Comparison of ENCODE assay signal across 19 cellular contexts in the genomic region with DNA sequence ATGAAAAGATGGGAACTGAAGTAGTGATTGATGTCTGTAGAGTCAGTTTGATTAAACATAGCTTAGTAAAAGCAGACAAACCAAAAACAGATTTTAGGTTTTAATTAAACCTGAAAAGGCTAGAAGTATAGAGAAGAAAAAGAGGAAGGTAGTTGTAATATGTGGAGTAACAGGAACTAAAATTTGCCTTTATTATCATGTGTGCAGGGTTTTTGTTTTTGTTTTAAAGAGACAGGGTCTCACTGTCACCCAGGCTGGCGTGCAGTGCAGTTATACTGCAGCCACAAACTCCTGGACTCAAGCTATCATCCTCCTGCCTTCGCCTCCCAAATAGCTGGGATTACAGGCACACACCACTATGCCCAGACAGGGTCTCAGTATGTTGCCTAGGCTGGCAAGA. TPM values are rescaled to one million over a fixed set of nuclear protein-coding genes. Genes with fewer than 3 reads are reported as not detected.
DNase-seq lines count a peak whose midpoint lies in the region; ATAC-seq and TF ChIP-seq lines count a peak whose summit lies in the region.
"Had no signal": no experiment of that assay in that cellular context is flagged by ENCODE, and none has a peak within 500 bp of the region (broad histone marks: within the 10 kb centered on the region; RNA-seq: fewer than 3 reads in every experiment).

No MANE protein-coding gene starts in this region.

- H2BK12ac ChIP-seq in mesenchymal stem cell (ENCODE audit: low read length in 2 of 2), result no peak overlapping the region

- H3K27ac ChIP-seq in BLaER1 treated with 17β-estradiol and CSF1 and Interleukin-3, amounts not matched to agents 10 nM and 100 nM, result peak overlapping the region in 8 of 11 experiments; percentile 8 to 52 (median 28); a peak in 9 of 22 replicates
- H3K27ac ChIP-seq in OCI-LY7 (ENCODE audit: low read depth, low read length, poor library complexity, severe bottlenecking) (no peak overlapping the region), mesenchymal stem cell (ENCODE audit: low read length, poor library complexity, severe bottlenecking) (no peak overlapping the region)

- peak overlapping the region in 3 of 10 experiments; percentile 15 to 36 (median 33); a peak in 5 of 20 replicates for H3K4me3 ChIP-seq in BLaER1 treated with 17β-estradiol and CSF1 and Interleukin-3, amounts not matched to agents 10 nM and 100 nM
- no peak overlapping the region for H3K4me3 ChIP-seq in OCI-LY7 (ENCODE audit: low read depth, low read length, poor library complexity, severe bottlenecking)
- H3K4me3 ChIP-seq in mesenchymal stem cell (ENCODE audit: insufficient read depth in 1 of 2, low read depth in 1 of 2, low read length in 2 of 2), result no peak overlapping the region
- H3K4me3 ChIP-seq: heart right ventricle had no signal

- no peak overlapping the region for H3K4ac ChIP-seq in mesenchymal stem cell (ENCODE audit: low read depth in 1 of 2, low read length in 2 of 2)

- POLR2A ChIA-PET in OCI-LY7 (lab: Charles Lee), result interaction anchor here (0.6 to 1.8 kb wide), 6 partner anchors 10 to 87 kb away, joined by 3 to 4 read pairs (median 4); a partner anchor contains a TSS

- no peak overlapping the region for H2AFZ ChIP-seq in OCI-LY7 (ENCODE audit: low read length)
- H2AFZ ChIP-seq in mesenchymal stem cell (ENCODE audit: low read depth, low read length), result no peak overlapping the region

- no peak overlapping the region for H3K18ac ChIP-seq in mesenchymal stem cell (ENCODE audit: low read depth in 1 of 2, low read length in 2 of 2)

- no TSS peak for BruUV-seq in OCI-LY7 (replicated peaks; lab: Mats Ljungman, UMichigan)

- no peak overlapping the region for H2AK5ac ChIP-seq in mesenchymal stem cell (ENCODE audit: low read length, severe bottlenecking)

- peak overlapping the region in 5 of 11 experiments; percentile 6 to 59 (median 31); a peak in 4 of 22 replicates for H3K9ac ChIP-seq in BLaER1 treated with 17β-estradiol and CSF1 and Interleukin-3, amounts not matched to agents 10 nM and 100 nM
- no peak overlapping the region for H3K9ac ChIP-seq in mesenchymal stem cell (ENCODE audit: low read length)

- no peak overlapping the region for H2BK15ac ChIP-seq in mesenchymal stem cell (ENCODE audit: low read depth, poor library complexity, severe bottlenecking)

- no peak for TF ChIP-seq CTCF in OCI-LY7 (conservative IDR thresholded peaks at IDR 0.05; ENCODE audit: low read length)

- no peaks in the 10 kb centered on the region for H3K27me3 Mint-ChIP-seq in dendritic cell treated with granulocyte-macrophage colony-stimulating factor and Interleukin-4, amounts not matched to agents 40 ng/mL and 50 ng/mL, for 4 days
- H3K27me3 Mint-ChIP-seq: type B pancreatic cell had no signal

- H2BK5ac ChIP-seq in mesenchymal stem cell (ENCODE audit: low read depth, low read length, poor library complexity, severe bottlenecking), result no peak overlapping the region

- H3K4me1 ChIP-seq in BLaER1 treated with 17β-estradiol and CSF1 and Interleukin-3, amounts not matched to agents 10 nM and 100 nM, result peaks cover 26 to 53% (median 39%) of the 10 kb centered on the region in 10 experiments
- H3K4me1 ChIP-seq in OCI-LY7 (ENCODE audit: insufficient read depth, low read length, poor library complexity, severe bottlenecking) (peaks cover 22% of the 10 kb centered on the region), mesenchymal stem cell (ENCODE audit: control insufficient read depth, insufficient read depth, low read depth, low read length) (no peaks in the 10 kb centered on the region)

- intact Hi-C loops in OCI-LY7 (cut with micrococcal nuclease; ENCODE audit: unreplicated experiment), result no loop called here
- intact Hi-C loops in dendritic cell treated with granulocyte-macrophage colony-stimulating factor and Interleukin-4, amounts not matched to agents 40 ng/mL and 50 ng/mL, for 4 days (cut with micrococcal nuclease), result loop anchor here (10.0 kb wide), 1 partner anchor 267 kb away; a partner anchor contains a TSS

- H3K79me1 ChIP-seq in mesenchymal stem cell (replicated peaks; ENCODE audit: low read length, poor library complexity, severe bottlenecking), result peaks cover 15% of the 10 kb centered on the region

- H3K79me2 ChIP-seq in OCI-LY7 (ENCODE audit: insufficient read depth, low read depth, low read length), result no peaks in the 10 kb centered on the region; the same call in 1 of the 2 replicates

- CTCF ChIA-PET in OCI-LY7 (lab: Charles Lee; ENCODE audit: unreplicated experiment), result no interaction called here

- no peaks in the 10 kb centered on the region for H3K9me3 Mint-ChIP-seq in dendritic cell treated with granulocyte-macrophage colony-stimulating factor and Interleukin-4, amounts not matched to agents 40 ng/mL and 50 ng/mL, for 4 days
- H3K9me3 Mint-ChIP-seq: mesothelial cell of epicardium; T-helper 1 cell treated with Interleukin-12 subunit alpha and Interleukin-12 subunit beta and Interleukin-4 antibody, amounts not matched to agents 30 μg/mL and 1 μg/mL, for 36 hours; type B pancreatic cell had no signal

- no peak overlapping the region for H2BK120ac ChIP-seq in mesenchymal stem cell (ENCODE audit: low read depth, low read length)

- H3K27me3 ChIP-seq in BLaER1 treated with 17β-estradiol and CSF1 and Interleukin-3, amounts not matched to agents 10 nM and 100 nM, result no peaks in the 10 kb centered on the region
- H3K27me3 ChIP-seq in mesenchymal stem cell (ENCODE audit: control insufficient read depth in 1 of 2, insufficient read depth in 1 of 2, low read length in 2 of 2), result no peaks in the 10 kb centered on the region
- H3K27me3 ChIP-seq: dorsolateral prefrontal cortex, heart right ventricle had no signal

- no peak for ATAC-seq in HG03432 (IDR thresholded peaks at IDR 0.05; ENCODE audit: unreplicated experiment)

- peaks cover 67 to 89% (median 72%) of the 10 kb centered on the region in 11 experiments for H3K36me3 ChIP-seq in BLaER1 treated with 17β-estradiol and CSF1 and Interleukin-3, amounts not matched to agents 10 nM and 100 nM
- peaks cover 24% of the 10 kb centered on the region for H3K36me3 ChIP-seq in OCI-LY7 (ENCODE audit: insufficient read depth, low read length)
- H3K36me3 ChIP-seq in mesenchymal stem cell (ENCODE audit: control insufficient read depth in 1 of 2, insufficient read depth in 2 of 2, low read depth in 1 of 2, low read length in 2 of 2), result peaks cover 18 to 74% of the 10 kb centered on the region in 2 experiments

- no peak overlapping the region for H4K8ac ChIP-seq in mesenchymal stem cell (ENCODE audit: low read length)

- no peaks in the 10 kb centered on the region for H3K9me3 ChIP-seq in BLaER1 treated with 17β-estradiol and CSF1 and Interleukin-3, amounts not matched to agents 10 nM and 100 nM (replicated peaks in 1 of 11)
- H3K9me3 ChIP-seq in OCI-LY7 (ENCODE audit: low read length) (no peaks in the 10 kb centered on the region), mesenchymal stem cell (ENCODE audit: control insufficient read depth, low read length) (no peaks in the 10 kb centered on the region)
- H3K9me3 ChIP-seq: heart right ventricle had no signal

- no peak overlapping the region for H4K91ac ChIP-seq in mesenchymal stem cell (ENCODE audit: low read length)

- DNase-seq in GF-D8 (lab: John Stamatoyannopoulos, UW) (peak; percentile 35), OCI-LY7 (ENCODE audit: low spot score) (no peak), mesenchymal stem cell (no peak), H4 (ENCODE audit: low spot score) (no peak)
- DNase-seq in central memory CD4-positive, alpha-beta T cell, result no peak
- DNase-seq: activated CD4-positive, alpha-beta T cell treated with anti-CD3 and anti-CD28 coated beads, Interleukin-2, amount 50 U/mL, for 48 hours; activated effector memory CD4-positive, alpha-beta T cell treated with Interleukin-2 at 50 U/mL for 16 hours; dorsolateral prefrontal cortex; heart right ventricle; kidney; NCI-H1417 treated with DMSO at 0.1 percent for 48 hours; NCI-H446; occipital lobe had no signal

- H3K4me1 Mint-ChIP-seq in dendritic cell treated with granulocyte-macrophage colony-stimulating factor and Interleukin-4, amounts not matched to agents 40 ng/mL and 50 ng/mL, for 4 days (ENCODE audit: low read depth), result peaks cover 18% of the 10 kb centered on the region

- H4K20me1 ChIP-seq in BLaER1 treated with 17β-estradiol and CSF1 and Interleukin-3, amounts not matched to agents 10 nM and 100 nM, result peaks cover 0 to 33% (median 3%) of the 10 kb centered on the region in 11 experiments; a peak in 10 of 22 replicates
- H4K20me1 ChIP-seq in OCI-LY7 (ENCODE audit: insufficient read depth, low read length), result no peaks in the 10 kb centered on the region; the same call in 1 of the 2 replicates

- no peak overlapping the region for H3K23ac ChIP-seq in mesenchymal stem cell (ENCODE audit: low read length in 2 of 2)

- WGBS in mesenchymal stem cell, result 100% methylated on average over 2 of the region's 2 CpGs

- no peak overlapping the region for H3K14ac ChIP-seq in mesenchymal stem cell (ENCODE audit: low read length in 2 of 2)

- H3K9me2 ChIP-seq in OCI-LY7 (ENCODE audit: insufficient read depth, low read length), result no peaks in the 10 kb centered on the region

- peaks cover 57% of the 10 kb centered on the region for H3K36me3 Mint-ChIP-seq in dendritic cell treated with granulocyte-macrophage colony-stimulating factor and Interleukin-4, amounts not matched to agents 40 ng/mL and 50 ng/mL, for 4 days (ENCODE audit: low read depth)
- H3K36me3 Mint-ChIP-seq: type B pancreatic cell had no signal

- H3K4me2 ChIP-seq in BLaER1 treated with 17β-estradiol and CSF1 and Interleukin-3, amounts not matched to agents 10 nM and 100 nM, result peak overlapping the region; percentile 26 to 94 (median 56); a peak in 19 of 22 replicates
- H3K4me2 ChIP-seq in OCI-LY7 (ENCODE audit: low read length) (peak overlapping the region; percentile 23), mesenchymal stem cell (ENCODE audit: low read length, poor library complexity, severe bottlenecking) (no peak overlapping the region)

- peak overlapping the region; percentile 72 for H3K4me3 Mint-ChIP-seq in dendritic cell treated with granulocyte-macrophage colony-stimulating factor and Interleukin-4, amounts not matched to agents 40 ng/mL and 50 ng/mL, for 4 days
- H3K4me3 Mint-ChIP-seq: mesothelial cell of epicardium; T-helper 1 cell treated with Interleukin-12 subunit alpha and Interleukin-12 subunit beta and Interleukin-4 antibody, amounts not matched to agents 30 μg/mL and 1 μg/mL, for 36 hours; type B pancreatic cell had no signal

- H3K27ac Mint-ChIP-seq in dendritic cell treated with granulocyte-macrophage colony-stimulating factor and Interleukin-4, amounts not matched to agents 40 ng/mL and 50 ng/mL, for 4 days, result peak overlapping the region; percentile 33
- H3K27ac Mint-ChIP-seq: mesothelial cell of epicardium; T-helper 1 cell treated with Interleukin-12 subunit alpha and Interleukin-12 subunit beta and Interleukin-4 antibody, amounts not matched to agents 30 μg/mL and 1 μg/mL, for 36 hours; type B pancreatic cell had no signal

RNA-seq across cellular contexts. Expression of a gene that starts 6.0 kb away (rescaled TPM):
- 11.0 and 12.1 TPM in 2 replicates for total RNA-seq in OCI-LY7 (2014; rRNA removed; shearing (Covaris generic))
- 14.5 and 16.8 TPM in 2 replicates for total RNA-seq in OCI-LY7 (2022)
- 49.0 TPM for polyA plus RNA-seq in mesenchymal stem cell (2013, experiment 1 of 2)
- polyA plus RNA-seq in mesenchymal stem cell (2013, experiment 2 of 2), result 44.3 TPM
- 28.4 and 38.6 TPM in 2 replicates for total RNA-seq in H4 (2014; rRNA removed; shearing (Covaris generic))

RNA-seq across cellular contexts. Expression of a gene that starts 10.5 kb away (rescaled TPM):
- 21.6 and 31.0 TPM in 2 replicates for total RNA-seq in OCI-LY7 (2014; rRNA removed; shearing (Covaris generic))
- 47.9 and 49.9 TPM in 2 replicates for total RNA-seq in OCI-LY7 (2022)
- polyA plus RNA-seq in mesenchymal stem cell (2013, experiment 1 of 2), result 48.7 TPM
- polyA plus RNA-seq in mesenchymal stem cell (2013, experiment 2 of 2), result 48.3 TPM
- 45.2 and 68.9 TPM in 2 replicates for total RNA-seq in H4 (2014; rRNA removed; shearing (Covaris generic))

Comparison
In these comparisons a context has a peak if more than half of its experiments do, and no peak if none do; other contexts are left out.
1. H3K27ac ChIP-seq: peak in BLaER1 treated with 17β-estradiol and CSF1 and Interleukin-3, amounts not matched to agents 10 nM and 100 nM (8 of 11); none in OCI-LY7 (single experiment) and mesenchymal stem cell (single experiment).